Comparison of ENCODE assay signal across 9 cellular contexts in the genomic region with DNA sequence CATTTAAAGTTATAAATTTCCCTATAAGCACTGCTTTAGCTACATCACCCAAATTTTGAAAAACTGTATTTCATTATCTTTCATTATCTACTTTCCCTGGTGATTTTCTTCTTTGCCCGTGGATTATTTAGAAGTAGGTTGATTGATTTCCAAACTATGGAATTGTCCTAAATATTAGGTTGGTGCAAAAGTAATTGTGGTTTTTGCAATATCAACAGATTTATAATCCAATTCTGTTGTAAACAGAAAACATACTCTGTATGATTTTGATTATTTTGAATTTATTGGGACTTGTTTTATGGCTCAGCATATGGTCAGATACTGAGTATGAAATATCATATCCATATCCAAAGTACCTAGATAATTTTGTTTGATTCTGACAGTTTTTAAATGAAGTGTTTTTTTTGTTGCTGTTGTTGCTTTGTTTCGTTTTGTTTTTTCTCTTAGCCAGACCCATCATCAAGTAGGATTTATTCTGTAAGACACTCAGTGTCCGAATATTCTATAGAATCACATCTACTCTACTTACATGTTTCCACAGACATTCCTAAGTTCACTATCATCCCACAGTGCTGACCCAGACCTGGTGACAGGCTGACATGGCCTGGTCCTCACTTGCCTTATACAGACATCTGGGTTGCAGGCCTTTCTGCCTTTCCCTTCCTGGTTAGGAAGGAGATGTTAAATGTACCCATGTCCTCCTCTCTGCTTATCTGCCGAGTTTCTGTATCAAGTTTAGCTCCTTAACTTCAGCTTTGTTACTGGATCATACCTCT. TPM values are rescaled to one million over a fixed set of nuclear protein-coding genes. Genes with fewer than 3 reads are reported as not detected.
DNase-seq lines count a peak whose midpoint lies in the region; ATAC-seq and TF ChIP-seq lines count a peak whose summit lies in the region.
"Had no signal": no experiment of that assay in that cellular context is flagged by ENCODE, and none has a peak within 500 bp of the region (broad histone marks: within the 10 kb centered on the region; RNA-seq: fewer than 3 reads in every experiment).

No MANE protein-coding gene starts in this region.

- H3K79me2 ChIP-seq in Loucy (ENCODE audit: insufficient read depth, low read length), result no peaks in the 10 kb centered on the region

- no peak overlapping the region for H2BK5ac ChIP-seq in neuronal stem cell (ENCODE audit: low read length)

- no peaks in the 10 kb centered on the region for H3K36me3 ChIP-seq in Loucy (ENCODE audit: insufficient read depth, low read length)
- no peaks in the 10 kb centered on the region for H3K36me3 ChIP-seq in brain microvascular endothelial cell (replicated peaks)
- no peaks in the 10 kb centered on the region for H3K36me3 ChIP-seq in neuronal stem cell (replicated peaks in 1 of 2; ENCODE audit: control insufficient read depth in 2 of 2, insufficient read depth in 2 of 2, low read length in 2 of 2)

- no peak for ATAC-seq in GM21526 (IDR thresholded peaks at IDR 0.05; ENCODE audit: low FRiP score, unreplicated experiment)

- H3K27me3 Mint-ChIP-seq in osteocyte (ENCODE audit: unreplicated experiment), result peaks cover 28% of the 10 kb centered on the region

- no peak overlapping the region for H3K18ac ChIP-seq in neuronal stem cell (ENCODE audit: low read length)

- H3K4me1 ChIP-seq in Loucy (ENCODE audit: insufficient read depth, low read length, poor library complexity, severe bottlenecking) (peaks cover 4% of the 10 kb centered on the region), neuronal stem cell (ENCODE audit: control insufficient read depth in 2 of 2, insufficient read depth in 1 of 2, low read depth in 1 of 2, low read length in 2 of 2) (peaks cover 5 to 14% of the 10 kb centered on the region in 2 donors)

- TF ChIP-seq CTCF in Loucy (conservative IDR thresholded peaks at IDR 0.05; ENCODE audit: low read length) (no peak), brain microvascular endothelial cell (IDR thresholded peaks at IDR 0.05; ENCODE audit: low read depth, low read length, missing control alignments) (no peak), osteocyte (IDR thresholded peaks at IDR 0.05) (no peak)

- H3K4me3 ChIP-seq in Loucy (ENCODE audit: low read length, poor library complexity, severe bottlenecking) (no peak overlapping the region), brain microvascular endothelial cell (ENCODE audit: low read depth, low read length) (no peak overlapping the region), neuronal stem cell (ENCODE audit: low read length in 2 of 2) (no peak overlapping the region)

- H3K4me3 Mint-ChIP-seq in osteocyte (ENCODE audit: unreplicated experiment), result no peak overlapping the region

- H3F3A ChIP-seq in Loucy (ENCODE audit: low read depth), result no peaks in the 10 kb centered on the region

- peaks cover 35% of the 10 kb centered on the region for H3K4me1 Mint-ChIP-seq in osteocyte (ENCODE audit: unreplicated experiment)

- H3K23ac ChIP-seq in neuronal stem cell (ENCODE audit: low read depth, low read length, poor library complexity), result no peak overlapping the region

- no peak overlapping the region for H2BK15ac ChIP-seq in neuronal stem cell (ENCODE audit: low read length)

- no peak overlapping the region for H3K27ac Mint-ChIP-seq in osteocyte (ENCODE audit: unreplicated experiment)

- H3K9me3 Mint-ChIP-seq in osteocyte (ENCODE audit: unreplicated experiment), result no peaks in the 10 kb centered on the region

- no peak overlapping the region for H3K4ac ChIP-seq in neuronal stem cell (ENCODE audit: low read length)

- peak; percentile 1 for DNase-seq in activated CD4-positive, alpha-beta T cell treated with anti-CD3 and anti-CD28 coated beads for 48 hours
- no peak for DNase-seq in activated CD4-positive, alpha-beta T cell treated with anti-CD3 and anti-CD28 coated beads, Interleukin-2, amount 50 U/mL, for 1 hour
- DNase-seq in brain microvascular endothelial cell, result peak; percentile 43
- peak; percentile 44 for DNase-seq in osteocyte (ENCODE audit: extremely low spot score, unreplicated experiment)
- no peak for DNase-seq in neuronal stem cell (ENCODE audit: low spot score)
- DNase-seq in stimulated activated CD4-positive, alpha-beta T cell treated with anti-CD3 and anti-CD28 coated beads, Interleukin-15, amount 100 ng/mL, for 24 hours, result no peak
- DNase-seq: NCI-H524 treated with DMSO at 0.1 percent for 48 hours had no signal

- no peaks in the 10 kb centered on the region for H3K36me3 Mint-ChIP-seq in osteocyte (ENCODE audit: unreplicated experiment)

- H3K9me3 ChIP-seq in Loucy (ENCODE audit: insufficient read depth, low read depth, low read length) (no peaks in the 10 kb centered on the region), neuronal stem cell (replicated peaks in 1 of 2; ENCODE audit: control insufficient read depth in 2 of 2, insufficient read depth in 1 of 2, low read depth in 1 of 2, low read length in 2 of 2) (no peaks in the 10 kb centered on the region)

- H2AFZ ChIP-seq in Loucy (ENCODE audit: low read length), result peak overlapping the region; percentile 64; the same call in 1 of the 2 replicates
- H2AFZ ChIP-seq in neuronal stem cell (ENCODE audit: low read length), result no peak overlapping the region

- H2BK12ac ChIP-seq in neuronal stem cell (ENCODE audit: low read length), result no peak overlapping the region

- no peak overlapping the region for H2AK5ac ChIP-seq in neuronal stem cell (ENCODE audit: low read depth, low read length)

- no peak overlapping the region for H4K91ac ChIP-seq in neuronal stem cell (ENCODE audit: low read depth, low read length, poor library complexity)

- H3K4me2 ChIP-seq in Loucy (ENCODE audit: low read depth, low read length, poor library complexity, severe bottlenecking) (peak overlapping the region; percentile 82), neuronal stem cell (ENCODE audit: insufficient read depth, low read length, poor library complexity, severe bottlenecking) (no peak overlapping the region)

- no peaks in the 10 kb centered on the region for H3K27me3 ChIP-seq in Loucy (ENCODE audit: insufficient read depth, low read length, poor library complexity, severe bottlenecking)
- H3K27me3 ChIP-seq in brain microvascular endothelial cell (replicated peaks), result peaks cover 12% of the 10 kb centered on the region
- peaks cover 2 to 90% (median 33%) of the 10 kb centered on the region in 3 experiments for H3K27me3 ChIP-seq in neuronal stem cell (ENCODE audit: control insufficient read depth in 3 of 3, insufficient read depth in 3 of 3, low read depth in 1 of 3, low read length in 3 of 3)

- no peak overlapping the region for H2BK120ac ChIP-seq in neuronal stem cell (ENCODE audit: low read depth, low read length)

- no peaks in the 10 kb centered on the region for H4K20me1 ChIP-seq in Loucy (ENCODE audit: insufficient read depth, low read length, poor library complexity, severe bottlenecking)

- H3K9ac ChIP-seq in Loucy (ENCODE audit: low read depth, low read length, poor library complexity, severe bottlenecking) (no peak overlapping the region), neuronal stem cell (ENCODE audit: low read depth, low read length, poor library complexity) (no peak overlapping the region)

- no peak overlapping the region for H3K14ac ChIP-seq in neuronal stem cell (ENCODE audit: low read length)

- H3K79me1 ChIP-seq in neuronal stem cell (ENCODE audit: low read depth, low read length), result no peaks in the 10 kb centered on the region

- H3K27ac ChIP-seq in brain microvascular endothelial cell (no peak overlapping the region), neuronal stem cell (replicated peaks; ENCODE audit: low read length) (no peak overlapping the region)

- no peaks in the 10 kb centered on the region for H3K9me2 ChIP-seq in Loucy (replicated peaks; ENCODE audit: low read depth, low read length)

- no CpG with 5 or more reads among the region's 4 CpGs for WGBS in neuronal stem cell (ENCODE audit: extremely low coverage in 2 of 2, insufficient read length in 2 of 2, insufficient replicate concordance in 1 of 2), 2 donors

- no peak overlapping the region for H4K8ac ChIP-seq in neuronal stem cell (ENCODE audit: low read depth, low read length)

- in situ Hi-C loops in brain microvascular endothelial cell (cut with HindIII; ENCODE audit: low pct_ligation_motif_present, low sequenced_read_pairs), result no loop called here

RNA-seq across cellular contexts. Expression of a gene that starts 2.1 kb away (rescaled TPM):
- total RNA-seq in osteocyte, result 0.21 and 0.99 TPM in 2 replicates
- 11.7 TPM for polyA plus RNA-seq in neuronal stem cell (2013, experiment 1 of 2)
- polyA plus RNA-seq in neuronal stem cell (2013, experiment 2 of 2), result 11.8 TPM

RNA-seq across cellular contexts. Expression of a gene that starts 22.5 kb away (rescaled TPM):
- total RNA-seq in osteocyte, result 2,436 and 2,534 TPM in 2 replicates
- polyA plus RNA-seq in neuronal stem cell (2013, experiment 1 of 2), result 1,798 TPM
- polyA plus RNA-seq in neuronal stem cell (2013, experiment 2 of 2), result 1,767 TPM

Comparison
In these comparisons a context has a peak if more than half of its experiments do, and no peak if none do; other contexts are left out.
1. DNase-seq: peak in activated CD4-positive, alpha-beta T cell treated with anti-CD3 and anti-CD28 coated beads for 48 hours (single experiment), brain microvascular endothelial cell (single experiment) and osteocyte (single experiment); none in activated CD4-positive, alpha-beta T cell treated with anti-CD3 and anti-CD28 coated beads, Interleukin-2, amount 50 U/mL, for 1 hour (single experiment), neuronal stem cell (single experiment) and stimulated activated CD4-positive, alpha-beta T cell treated with anti-CD3 and anti-CD28 coated beads, Interleukin-15, amount 100 ng/mL, for 24 hours (single experiment).